In genomic region chr10:103592186-103593021, GRCh38 we compare ENCODE assay signal across 1 cellular context.
A peak's percentile ranks its signal among the peaks of the same experiment; 100 is the strongest.
TF ChIP-seq lines count a peak whose summit lies in the region.

No MANE protein-coding gene starts in this region.

TF ChIP-seq in HepG2, 621 proteins besides CTCF, POLR2A, EP300 and RAD21 (continued from another document):
- TF ChIP-seq ZBTB39 (CRISPR knock-in tag; IDR thresholded peaks at IDR 0.05) (0 out of 2 replicates have a peak, but pooled peaks have one; percentile 24), ZNF124 (CRISPR knock-in tag; IDR thresholded peaks at IDR 0.05) (no peak), ZNF232 (CRISPR knock-in tag; IDR thresholded peaks at IDR 0.05; ENCODE audit: borderline replicate concordance) (no peak), ZNF354B (CRISPR knock-in tag; IDR thresholded peaks at IDR 0.05) (no peak), POLR2G (IDR thresholded peaks at IDR 0.05; ENCODE audit: low read depth, low read length) (peak; percentile 14; the same call in 1 of the 2 replicates), SAFB2 (CRISPR knock-in tag; IDR thresholded peaks at IDR 0.05; ENCODE audit: borderline replicate concordance, low read depth) (0 out of 2 replicates have a peak, but pooled peaks have one; percentile 61), REXO4 (CRISPR knock-in tag; IDR thresholded peaks at IDR 0.05; ENCODE audit: borderline replicate concordance) (no peak), XRCC5 (optimal IDR thresholded peaks at IDR 0.05; ENCODE audit: low read length) (peak; percentile 56), ZNF3 (CRISPR knock-in tag; IDR thresholded peaks at IDR 0.05) (no peak), RXRA (CRISPR knock-in tag; IDR thresholded peaks at IDR 0.05) (0 out of 2 replicates have a peak, but pooled peaks have one; percentile 11), SALL1 (CRISPR knock-in tag; IDR thresholded peaks at IDR 0.05) (peak; percentile 28; the same call in 1 of the 2 replicates), KDM2A (CRISPR knock-in tag; IDR thresholded peaks at IDR 0.05; ENCODE audit: borderline replicate concordance, low read depth) (peak; percentile 56; the same call in 1 of the 2 replicates), ZNF782 (CRISPR knock-in tag; IDR thresholded peaks at IDR 0.05; ENCODE audit: borderline replicate concordance) (no peak), IKZF1 (IDR thresholded peaks at IDR 0.05) (no peak), ZSCAN12 (CRISPR knock-in tag; IDR thresholded peaks at IDR 0.05) (no peak), STAG1 (CRISPR knock-in tag; IDR thresholded peaks at IDR 0.05) (peak; percentile 72)
- TF ChIP-seq, protein P1, sequence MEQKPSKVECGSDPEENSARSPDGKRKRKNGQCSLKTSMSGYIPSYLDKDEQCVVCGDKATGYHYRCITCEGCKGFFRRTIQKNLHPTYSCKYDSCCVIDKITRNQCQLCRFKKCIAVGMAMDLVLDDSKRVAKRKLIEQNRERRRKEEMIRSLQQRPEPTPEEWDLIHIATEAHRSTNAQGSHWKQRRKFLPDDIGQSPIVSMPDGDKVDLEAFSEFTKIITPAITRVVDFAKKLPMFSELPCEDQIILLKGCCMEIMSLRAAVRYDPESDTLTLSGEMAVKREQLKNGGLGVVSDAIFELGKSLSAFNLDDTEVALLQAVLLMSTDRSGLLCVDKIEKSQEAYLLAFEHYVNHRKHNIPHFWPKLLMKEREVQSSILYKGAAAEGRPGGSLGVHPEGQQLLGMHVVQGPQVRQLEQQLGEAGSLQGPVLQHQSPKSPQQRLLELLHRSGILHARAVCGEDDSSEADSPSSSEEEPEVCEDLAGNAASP (CRISPR knock-in tag; IDR thresholded peaks at IDR 0.05; ENCODE audit: borderline replicate concordance): peak; percentile 64; the same call in 1 of the 2 replicates
- TF ChIP-seq, protein P2, sequence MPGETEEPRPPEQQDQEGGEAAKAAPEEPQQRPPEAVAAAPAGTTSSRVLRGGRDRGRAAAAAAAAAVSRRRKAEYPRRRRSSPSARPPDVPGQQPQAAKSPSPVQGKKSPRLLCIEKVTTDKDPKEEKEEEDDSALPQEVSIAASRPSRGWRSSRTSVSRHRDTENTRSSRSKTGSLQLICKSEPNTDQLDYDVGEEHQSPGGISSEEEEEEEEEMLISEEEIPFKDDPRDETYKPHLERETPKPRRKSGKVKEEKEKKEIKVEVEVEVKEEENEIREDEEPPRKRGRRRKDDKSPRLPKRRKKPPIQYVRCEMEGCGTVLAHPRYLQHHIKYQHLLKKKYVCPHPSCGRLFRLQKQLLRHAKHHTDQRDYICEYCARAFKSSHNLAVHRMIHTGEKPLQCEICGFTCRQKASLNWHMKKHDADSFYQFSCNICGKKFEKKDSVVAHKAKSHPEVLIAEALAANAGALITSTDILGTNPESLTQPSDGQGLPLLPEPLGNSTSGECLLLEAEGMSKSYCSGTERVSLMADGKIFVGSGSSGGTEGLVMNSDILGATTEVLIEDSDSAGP (CRISPR knock-in tag; IDR thresholded peaks at IDR 0.05; ENCODE audit: borderline replicate concordance): peak; percentile 26; the same call in 1 of the 2 replicates
